14 cellular contexts compared by ENCODE assay signal in genomic region chr6:84065718-84066290, GRCh38. TPM values are rescaled to one million over a fixed set of nuclear protein-coding genes. Genes with fewer than 3 reads are reported as not detected.
DNase-seq lines count a peak whose midpoint lies in the region; ATAC-seq, FAIRE-seq and TF ChIP-seq lines count a peak whose summit lies in the region.
"Had no signal": no experiment of that assay in that cellular context is flagged by ENCODE, and none has a peak within 500 bp of the region (broad histone marks: within the 10 kb centered on the region; RNA-seq: fewer than 3 reads in every experiment).

No MANE protein-coding gene starts in this region.

- TF ChIP-seq CTCF in fibroblast of mammary gland (conservative IDR thresholded peaks at IDR 0.05; ENCODE audit: control insufficient read depth, insufficient read depth, low read depth, low read length) = no peak

- no peak overlapping the region for H3K4me3 ChIP-seq in fibroblast of mammary gland (ENCODE audit: control insufficient read depth, low read depth, low read length)

- no peak for ATAC-seq in HG03045 (IDR thresholded peaks at IDR 0.05; ENCODE audit: unreplicated experiment)
- no peak for ATAC-seq in HG03039 (IDR thresholded peaks at IDR 0.05; ENCODE audit: unreplicated experiment)
- ATAC-seq: activated T-cell treated with anti-CD3 and anti-CD28 coated beads, Interleukin-2, amount 50 U/mL, for 4 hours; naive thymus-derived CD8-positive, alpha-beta T cell; stimulated activated naive CD8-positive, alpha-beta T cell treated with anti-CD3 and anti-CD28 coated beads, Interleukin-15, Interleukin-2, amounts not matched to agents 100 U/mL and 50 U/mL, for 24 hours had no signal

- DNase-seq in DMS53 (lab: John Stamatoyannopoulos, UW) (peak; percentile 65), DMS53 treated with DMSO at 0.1 percent for 48 hours (lab: John Stamatoyannopoulos, UW; ENCODE audit: unreplicated experiment) (no peak), RPMI7951 (ENCODE audit: low read depth) (peak; percentile 93), fibroblast of mammary gland (ENCODE audit: low read depth) (peak; percentile 68), stromal cell of bone marrow (ENCODE audit: low read depth) (peak; percentile 91), urothelium cell line (ENCODE audit: low spot score) (no peak)
- DNase-seq: activated T-cell treated with anti-CD3 and anti-CD28 coated beads, Interleukin-2, amount 50 U/mL, for 4 hours; naive thymus-derived CD8-positive, alpha-beta T cell; stimulated activated CD4-positive, alpha-beta T cell treated with anti-CD3 and anti-CD28 coated beads, Interleukin-15, amount 100 ng/mL, for 24 hours; stimulated activated naive CD8-positive, alpha-beta T cell treated with anti-CD3 and anti-CD28 coated beads, Interleukin-15, Interleukin-2, amounts not matched to agents 100 U/mL and 50 U/mL, for 24 hours; WERI-Rb-1 had no signal

- FAIRE-seq in urothelium cell line (lab: Jason Lieb, UNC) = no peak

RNA-seq across cellular contexts. Expression of gene MRAP2, which starts 32.2 kb away (rescaled TPM):
- 6.6 and 8.4 TPM in 2 replicates for total RNA-seq in RPMI7951 (2014; rRNA removed; shearing (Covaris generic))
- total RNA-seq: activated T-cell treated with anti-CD3 and anti-CD28 coated beads, Interleukin-2, amount 50 U/mL, for 4 hours; G401; naive thymus-derived CD8-positive, alpha-beta T cell had no signal

Comparison
In these comparisons a context has a peak if more than half of its experiments do, and no peak if none do; other contexts are left out.
1. DNase-seq: peak in DMS53 (single experiment), RPMI7951 (single experiment), fibroblast of mammary gland (single experiment) and stromal cell of bone marrow (single experiment); none in DMS53 treated with DMSO at 0.1 percent for 48 hours (single experiment) and urothelium cell line (single experiment).